25 cellular contexts compared by ENCODE assay signal in the genomic region with DNA sequence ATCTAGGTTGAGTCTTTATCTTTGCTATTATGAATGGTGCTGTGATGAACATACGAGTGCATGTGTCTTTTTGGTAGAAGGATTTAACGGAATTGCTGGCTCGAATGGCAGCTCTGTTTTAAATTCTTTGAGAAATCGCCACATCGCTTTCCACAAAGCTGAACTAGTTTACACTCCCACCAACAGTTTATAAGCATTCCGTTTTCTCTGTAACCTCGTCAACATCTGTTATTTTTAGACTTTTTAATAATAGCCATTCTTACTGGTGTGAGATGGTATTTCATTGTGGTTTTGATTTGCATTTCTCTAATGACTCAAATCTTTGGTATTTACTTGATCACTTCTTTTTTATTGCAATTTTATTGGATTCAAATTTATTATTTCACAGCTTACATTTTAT.
"Had no signal": no experiment of that assay in that cellular context is flagged by ENCODE, and none has a peak within 500 bp of the region (broad histone marks: within the 10 kb centered on the region; RNA-seq: fewer than 3 reads in every experiment).

No MANE protein-coding gene starts in this region.

- ATAC-seq: activated naive CD4-positive, alpha-beta T cell treated with anti-CD3 and anti-CD28 coated beads, Interleukin-2, amount 50 U/mL, for 72 hours; activated T-cell treated with anti-CD3 and anti-CD28 coated beads, Interleukin-2, amount 50 U/mL, for 4 hours; activated T-helper 17 cell treated with anti-CD3 and anti-CD28 coated beads, Interleukin-2, amount 50 U/mL, for 72 hours; gastroesophageal sphincter; left ventricle myocardium superior; naive thymus-derived CD8-positive, alpha-beta T cell; pancreas; stimulated activated naive B cell treated with anti-CD40 and anti-IgM and Interleukin-4, amounts not matched to agents 10 μg/mL and 1 μg/mL and 100 μg/mL, for 72 hours had no signal

- H3K4me1 ChIP-seq: pancreas, prostate gland had no signal

- H3K27me3 Mint-ChIP-seq: activated CD4-positive, alpha-beta memory T cell treated with anti-CD3 and anti-CD28 coated beads, Interleukin-2, amount 10 ng/mL, durations not matched to agents 7 days and 5 days; activated CD4-positive, alpha-beta T cell treated with anti-CD3 and anti-CD28 coated beads, Interleukin-2, amount 10 ng/mL, durations not matched to agents 7 days and 5 days; activated T-helper 17 cell treated with anti-CD3 and anti-CD28 coated beads, Interleukin-2, amount 50 U/mL, for 72 hours; stimulated activated naive B cell treated with anti-CD40 and anti-IgM and Interleukin-4, amounts not matched to agents 10 μg/mL and 1 μg/mL and 100 μg/mL, for 72 hours had no signal

- H3K4me3 Mint-ChIP-seq: activated CD4-positive, alpha-beta memory T cell treated with anti-CD3 and anti-CD28 coated beads, Interleukin-2, amount 10 ng/mL, durations not matched to agents 7 days and 5 days; activated CD4-positive, alpha-beta T cell treated with anti-CD3 and anti-CD28 coated beads, Interleukin-2, amount 10 ng/mL, durations not matched to agents 7 days and 5 days; activated T-cell treated with anti-CD3 and anti-CD28 coated beads, Interleukin-2, amount 50 U/mL, for 4 hours; activated T-helper 17 cell treated with anti-CD3 and anti-CD28 coated beads, Interleukin-2, amount 50 U/mL, for 72 hours; naive thymus-derived CD8-positive, alpha-beta T cell; neural crest cell; stimulated activated naive B cell treated with anti-CD40 and anti-IgM and Interleukin-4, amounts not matched to agents 10 μg/mL and 1 μg/mL and 100 μg/mL, for 72 hours had no signal

- H3K27ac ChIP-seq: esophagus squamous epithelium, gastroesophageal sphincter, hepatocyte, pancreas, prostate gland, right atrium auricular region, tibial nerve had no signal

- H3K27ac Mint-ChIP-seq: activated CD4-positive, alpha-beta memory T cell treated with anti-CD3 and anti-CD28 coated beads, Interleukin-2, amount 10 ng/mL, durations not matched to agents 7 days and 5 days; activated CD4-positive, alpha-beta T cell treated with anti-CD3 and anti-CD28 coated beads, Interleukin-2, amount 10 ng/mL, durations not matched to agents 7 days and 5 days; activated naive CD4-positive, alpha-beta T cell treated with anti-CD3 and anti-CD28 coated beads, Interleukin-2, amount 50 U/mL, for 72 hours; activated T-helper 17 cell treated with anti-CD3 and anti-CD28 coated beads, Interleukin-2, amount 50 U/mL, for 72 hours; naive thymus-derived CD8-positive, alpha-beta T cell; stimulated activated naive B cell treated with anti-CD40 and anti-IgM and Interleukin-4, amounts not matched to agents 10 μg/mL and 1 μg/mL and 100 μg/mL, for 72 hours had no signal

- DNase-seq: activated CD4-positive, alpha-beta memory T cell treated with anti-CD3 and anti-CD28 coated beads, Interleukin-2, amount 10 ng/mL, durations not matched to agents 7 days and 5 days; activated CD4-positive, alpha-beta T cell treated with anti-CD3 and anti-CD28 coated beads for 1 hour; activated CD4-positive, alpha-beta T cell treated with anti-CD3 and anti-CD28 coated beads, Interleukin-2, amount 10 ng/mL, durations not matched to agents 7 days and 5 days; activated T-cell treated with anti-CD3 and anti-CD28 coated beads, Interleukin-2, amount 50 U/mL, for 4 hours; anterior cingulate cortex; caudate nucleus; esophagus squamous epithelium; islet precursor cell; left ventricle myocardium superior; mammary epithelial cell; naive thymus-derived CD8-positive, alpha-beta T cell; nucleus accumbens; pancreas; stimulated activated CD4-positive, alpha-beta T cell treated with anti-CD3 and anti-CD28 coated beads, Interleukin-15, amount 100 ng/mL, for 24 hours; stimulated activated CD4-positive, alpha-beta T cell treated with anti-CD3 and anti-CD28 coated beads, Interleukin-2, amount 100 ng/mL, for 24 hours; stimulated activated naive B cell treated with anti-CD40 and anti-IgM and Interleukin-4, amounts not matched to agents 10 μg/mL and 1 μg/mL and 100 μg/mL, for 72 hours; T-helper 2 cell had no signal

- H3K36me3 ChIP-seq: esophagus squamous epithelium, gastroesophageal sphincter, pancreas, prostate gland, right atrium auricular region, tibial nerve had no signal

- FAIRE-seq: pancreas had no signal

- H3K79me2 ChIP-seq: hepatocyte had no signal

- H3K9me3 ChIP-seq: esophagus squamous epithelium, gastroesophageal sphincter, pancreas, prostate gland, right atrium auricular region, tibial nerve had no signal

- H3K4me1 Mint-ChIP-seq: activated CD4-positive, alpha-beta memory T cell treated with anti-CD3 and anti-CD28 coated beads, Interleukin-2, amount 10 ng/mL, durations not matched to agents 7 days and 5 days; activated CD4-positive, alpha-beta T cell treated with anti-CD3 and anti-CD28 coated beads, Interleukin-2, amount 10 ng/mL, durations not matched to agents 7 days and 5 days; activated T-helper 17 cell treated with anti-CD3 and anti-CD28 coated beads, Interleukin-2, amount 50 U/mL, for 72 hours; naive thymus-derived CD8-positive, alpha-beta T cell; stimulated activated naive B cell treated with anti-CD40 and anti-IgM and Interleukin-4, amounts not matched to agents 10 μg/mL and 1 μg/mL and 100 μg/mL, for 72 hours had no signal

- H3K4me3 ChIP-seq: esophagus squamous epithelium, gastroesophageal sphincter, hepatocyte, pancreas, prostate gland, right atrium auricular region, tibial nerve had no signal

- H2AFZ ChIP-seq: hepatocyte had no signal

- H3K27me3 ChIP-seq: esophagus squamous epithelium, gastroesophageal sphincter, hepatocyte, pancreas, right atrium auricular region, tibial nerve had no signal

- H3K36me3 Mint-ChIP-seq: activated naive CD4-positive, alpha-beta T cell treated with anti-CD3 and anti-CD28 coated beads, Interleukin-2, amount 50 U/mL, for 72 hours; naive thymus-derived CD8-positive, alpha-beta T cell; stimulated activated naive B cell treated with anti-CD40 and anti-IgM and Interleukin-4, amounts not matched to agents 10 μg/mL and 1 μg/mL and 100 μg/mL, for 72 hours had no signal

- H3K9me3 Mint-ChIP-seq: activated CD4-positive, alpha-beta T cell treated with anti-CD3 and anti-CD28 coated beads, Interleukin-2, amount 10 ng/mL, durations not matched to agents 7 days and 5 days; activated naive CD4-positive, alpha-beta T cell treated with anti-CD3 and anti-CD28 coated beads, Interleukin-2, amount 50 U/mL, for 72 hours had no signal

- H3K4me2 ChIP-seq: hepatocyte had no signal
